In the genomic region with DNA sequence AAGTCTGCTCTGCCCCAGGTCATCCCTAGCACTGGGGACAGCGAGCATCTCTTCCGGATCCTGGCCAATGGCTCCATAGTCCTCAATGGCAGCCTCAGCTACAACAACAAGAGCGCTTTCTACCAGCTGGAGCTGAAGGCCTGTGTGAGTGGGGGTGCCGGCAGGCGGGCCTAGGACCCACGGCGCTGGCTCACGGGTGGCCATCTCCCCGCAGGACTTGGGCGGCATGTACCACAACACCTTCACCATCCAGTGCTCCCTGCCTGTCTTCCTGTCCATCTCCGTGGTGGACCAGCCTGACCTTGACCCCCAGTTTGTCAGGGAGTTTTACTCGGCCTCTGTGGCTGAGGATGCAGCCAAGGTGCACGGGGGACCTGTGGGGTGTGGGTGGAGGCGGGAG, we compare ENCODE assay signal across 10 cellular contexts. TPM values are rescaled to one million over a fixed set of nuclear protein-coding genes. Genes with fewer than 3 reads are reported as not detected.
"Had no signal": no experiment of that assay in that cellular context is flagged by ENCODE, and none has a peak within 500 bp of the region (broad histone marks: within the 10 kb centered on the region; RNA-seq: fewer than 3 reads in every experiment).

No MANE protein-coding gene starts in this region.

- H3K4me1 ChIP-seq: HAP-1 had no signal

- ATAC-seq: GM23338, HCT116 had no signal

- H3K36me3 ChIP-seq: HAP-1 had no signal

- H3K27ac ChIP-seq: GM23248 had no signal

- H3K9me3 ChIP-seq: HAP-1 had no signal

- H3K9ac ChIP-seq: GM23248 had no signal

- H3K4me2 ChIP-seq: GM23338 had no signal

- DNase-seq: GM23248, GOT3, H7, H9, HCEC 1CT, HFFc6 had no signal

- H3K4me3 ChIP-seq: GM23248, GM23338, HAP-1 had no signal

- H2AFZ ChIP-seq: GM23248, GM23338 had no signal

RNA-seq across cellular contexts. Expression of a gene that starts 25.9 kb away (rescaled TPM):
- total RNA-seq: GM23248, GM23338, H4, HFFc6 had no signal
- polyA plus RNA-seq: GM23248, GM23338 had no signal

RNA-seq across cellular contexts. Expression of a gene that starts 55.3 kb away (rescaled TPM):
- total RNA-seq: GM23248, HFFc6 had no signal
- polyA plus RNA-seq: GM23248 had no signal

RNA-seq across cellular contexts. Expression of a gene that starts 55.4 kb away (rescaled TPM):
- total RNA-seq: GM23248, H4, HFFc6 had no signal
- polyA plus RNA-seq: GM23248, GM23338 had no signal
